Comparison of ENCODE assay signal across 8 cellular contexts in the genomic region with DNA sequence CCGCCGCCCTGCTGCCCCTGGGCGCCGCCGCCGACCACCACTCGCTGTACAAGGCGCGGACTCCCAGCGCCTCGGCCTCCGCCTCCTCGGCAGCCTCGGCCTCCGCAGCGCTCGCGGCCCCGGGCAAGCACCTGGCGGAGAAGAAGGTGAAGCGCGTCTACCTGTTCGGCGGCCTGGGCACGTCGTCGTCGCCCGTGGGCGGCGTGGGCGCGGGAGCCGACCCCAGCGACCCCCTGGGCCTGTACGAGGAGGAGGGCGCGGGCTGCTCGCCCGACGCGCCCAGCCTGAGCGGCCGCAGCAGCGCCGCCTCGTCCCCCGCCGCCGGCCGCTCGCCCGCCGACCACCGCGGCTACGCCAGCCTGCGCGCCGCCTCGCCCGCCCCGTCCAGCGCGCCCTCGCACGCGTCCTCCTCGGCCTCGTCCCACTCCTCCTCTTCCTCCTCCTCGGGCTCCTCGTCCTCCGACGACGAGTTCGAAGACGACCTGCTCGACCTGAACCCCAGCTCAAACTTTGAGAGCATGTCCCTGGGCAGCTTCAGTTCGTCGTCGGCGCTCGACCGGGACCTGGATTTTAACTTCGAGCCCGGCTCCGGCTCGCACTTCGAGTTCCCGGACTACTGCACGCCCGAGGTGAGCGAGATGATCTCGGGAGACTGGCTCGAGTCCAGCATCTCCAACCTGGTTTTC. TPM values are rescaled to one million over a fixed set of nuclear protein-coding genes. Genes with fewer than 3 reads are reported as not detected.
DNase-seq lines count a peak whose midpoint lies in the region; ATAC-seq, FAIRE-seq and TF ChIP-seq lines count a peak whose summit lies in the region.

No MANE protein-coding gene starts in this region.

- H3K4me1 ChIP-seq in fibroblast of lung (ENCODE audit: control insufficient read depth, extremely low read depth, insufficient read depth, low read length), result no peaks in the 10 kb centered on the region

- TF ChIP-seq CTCF in fibroblast of lung (conservative IDR thresholded peaks at IDR 0.05 in 1 of 2, IDR thresholded peaks at IDR 0.05 in 1 of 2; ENCODE audit: low read depth in 1 of 2, low read length in 2 of 2) (no peak), nephron progenitor cell (IDR thresholded peaks at IDR 0.05) (no peak)

- peaks cover 18% of the 10 kb centered on the region for H3K79me2 ChIP-seq in fibroblast of lung (ENCODE audit: control insufficient read depth, insufficient read depth, low read length)

- peaks cover 51% of the 10 kb centered on the region for H3K36me3 Mint-ChIP-seq in nephron progenitor cell (ENCODE audit: low read depth)

- no peaks in the 10 kb centered on the region for H3K36me3 ChIP-seq in fibroblast of lung (ENCODE audit: control insufficient read depth, insufficient read depth, low read length)

- H3K4me2 ChIP-seq in fibroblast of lung (ENCODE audit: extremely low read depth, insufficient read depth, low read length), result peak overlapping the region; percentile 68

- peaks cover 29% of the 10 kb centered on the region for H3K4me1 Mint-ChIP-seq in nephron progenitor cell

- DNase-seq in AG20443 (ENCODE audit: low spot score), result peak; percentile 30
- peak; percentile 19 to 26 for DNase-seq in activated CD4-positive, alpha-beta T cell treated with anti-CD3 and anti-CD28 coated beads, Interleukin-2, amount 50 U/mL, for 48 hours
- no peak for DNase-seq in fibroblast of lung (ENCODE audit: low read depth in 2 of 2)
- peak; percentile 42 for DNase-seq in nephron progenitor cell
- DNase-seq in frontal cortex (ENCODE audit: low spot score in 2 of 2), result no peak
- DNase-seq in NCI-H1694 (lab: John Stamatoyannopoulos, UW), result no peak

- ATAC-seq in GM18498 (IDR thresholded peaks at IDR 0.05; ENCODE audit: unreplicated experiment), result peak; percentile 30
- ATAC-seq in HG03439 (IDR thresholded peaks at IDR 0.05; ENCODE audit: unreplicated experiment), result peak; percentile 37

- H2AFZ ChIP-seq in fibroblast of lung (ENCODE audit: low read length), result peak overlapping the region; percentile 68

- peak overlapping the region; percentile 100 for H3K27ac Mint-ChIP-seq in nephron progenitor cell

- peak overlapping the region; percentile 78 for H3K9ac ChIP-seq in fibroblast of lung (ENCODE audit: insufficient read depth, low read length)

- H3K4me3 Mint-ChIP-seq in nephron progenitor cell, result peak overlapping the region; percentile 99

- no peak for FAIRE-seq in frontal cortex (lab: Jason Lieb, UNC)

- H3K27me3 ChIP-seq in fibroblast of lung (ENCODE audit: control insufficient read depth, insufficient read depth, low read length), result no peaks in the 10 kb centered on the region

- H3K27ac ChIP-seq in fibroblast of lung (ENCODE audit: insufficient read depth, low read length), result peak overlapping the region; percentile 87

- H4K20me1 ChIP-seq in fibroblast of lung (ENCODE audit: control insufficient read depth, extremely low read depth, insufficient read depth, low read length), result no peaks in the 10 kb centered on the region

- H3K4me3 ChIP-seq in fibroblast of lung (replicated peaks in 1 of 4; ENCODE audit: control extremely low read depth in 1 of 4, insufficient read depth in 1 of 4, low read depth in 3 of 4, low read length in 4 of 4), result peak overlapping the region; percentile 68 to 95 (median 78)

- no peaks in the 10 kb centered on the region for H3K9me3 ChIP-seq in fibroblast of lung (ENCODE audit: control insufficient read depth, insufficient read depth, low read depth, low read length)

- peaks cover 8% of the 10 kb centered on the region for H3K27me3 Mint-ChIP-seq in nephron progenitor cell (ENCODE audit: low read depth, poor library complexity)

- peaks cover 3% of the 10 kb centered on the region for H3K9me3 Mint-ChIP-seq in nephron progenitor cell

RNA-seq across cellular contexts. Expression of gene SOX4, which starts 1.9 kb away (rescaled TPM):
- total RNA-seq in fibroblast of lung, result 38.1 and 41.9 TPM in 2 replicates
- 5.1 and 6.5 TPM in 2 replicates for polyA plus RNA-seq in fibroblast of lung
- 8.2 and 9.9 TPM in 2 replicates for polyA plus RNA-seq in fibroblast of lung (2012)
- 1.8 and 2.7 TPM in 2 replicates for polyA minus RNA-seq in fibroblast of lung (ENCODE audit: low replicate concordance)
- total RNA-seq in frontal cortex, result 418 TPM

Comparison
In these comparisons a context has a peak if more than half of its experiments do, and no peak if none do; other contexts are left out.
1. DNase-seq: peak in AG20443 (single experiment), activated CD4-positive, alpha-beta T cell treated with anti-CD3 and anti-CD28 coated beads, Interleukin-2, amount 50 U/mL, for 48 hours (2 of 2) and nephron progenitor cell (single experiment); none in fibroblast of lung (0 of 2), frontal cortex (0 of 2) and NCI-H1694 (single experiment).